22 cellular contexts compared by ENCODE assay signal in the genomic region with DNA sequence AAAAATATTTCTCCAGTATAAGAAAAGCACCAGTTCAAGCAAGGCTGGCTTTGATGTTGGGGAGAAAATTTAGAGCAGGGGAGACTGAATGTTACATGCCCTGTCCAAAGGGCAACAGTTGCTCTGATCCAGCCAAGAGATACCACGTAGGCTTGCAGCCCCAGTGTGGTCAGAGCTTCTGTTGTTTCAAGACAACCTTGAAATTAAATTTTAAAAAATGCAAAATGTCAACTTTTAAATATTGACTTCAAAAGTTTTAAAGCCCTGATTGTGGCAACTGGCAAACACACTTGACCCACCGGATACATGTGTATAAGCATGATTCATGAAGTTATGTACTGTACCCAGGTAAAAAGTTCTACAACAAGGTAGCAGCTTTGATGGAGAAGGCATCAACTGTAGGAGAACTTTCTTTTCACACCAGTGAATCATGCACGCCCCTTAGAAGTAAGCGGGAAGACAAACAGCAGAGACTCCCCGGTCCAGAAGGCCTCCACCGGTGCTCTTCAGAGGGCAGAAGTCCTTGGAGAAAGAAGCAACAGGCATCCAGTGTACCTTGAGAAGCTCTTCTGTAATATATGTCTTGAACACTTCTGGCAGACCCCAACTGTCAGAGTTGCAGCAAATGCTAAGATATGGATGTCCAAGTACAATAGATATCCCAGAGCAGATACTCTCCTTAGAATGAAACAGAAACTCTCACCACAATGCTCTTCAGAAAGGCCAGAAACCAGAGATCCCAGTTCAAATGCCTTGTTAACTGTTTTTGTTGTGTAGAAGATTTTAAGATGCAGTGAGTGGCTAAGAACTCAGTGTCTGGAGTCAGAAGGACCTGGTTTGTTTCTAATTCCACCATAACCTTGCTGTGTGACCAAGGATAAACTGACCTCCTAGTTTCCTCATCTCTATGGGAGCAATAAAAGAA.
A peak's percentile ranks its signal among the peaks of the same experiment; 100 is the strongest.
DNase-seq lines count a peak whose midpoint lies in the region; ATAC-seq and TF ChIP-seq lines count a peak whose summit lies in the region.
"Had no signal": no experiment of that assay in that cellular context is flagged by ENCODE, and none has a peak within 500 bp of the region (broad histone marks: within the 10 kb centered on the region; RNA-seq: fewer than 3 reads in every experiment).

No MANE protein-coding gene starts in this region.

- intact Hi-C loops in esophagus muscularis mucosa (cut with DNase I) = no loop called here

- no peak for TF ChIP-seq EP300 in esophagus muscularis mucosa (IDR thresholded peaks at IDR 0.05)

- H3K79me2 ChIP-seq in MM.1S (ENCODE audit: low read length) = no peaks in the 10 kb centered on the region

- TF ChIP-seq POLR2A in esophagus muscularis mucosa (IDR thresholded peaks at IDR 0.05; ENCODE audit: low read depth) = no peak

- TF ChIP-seq RAD21 in liver (IDR thresholded peaks at IDR 0.05) = no peak

- H3K4me1 ChIP-seq in MM.1S (ENCODE audit: low read length) (peaks cover 16% of the 10 kb centered on the region), esophagus muscularis mucosa (peaks cover 0 to under 1% (median 0%) of the 10 kb centered on the region in 4 donors), liver (ENCODE audit: control insufficient read depth in 4 of 4, insufficient read depth in 4 of 4, low read length in 3 of 4) (no peaks in the 10 kb centered on the region)
- H3K4me1 ChIP-seq: BE2C had no signal

- no peaks in the 10 kb centered on the region for H3K27me3 Mint-ChIP-seq in nephron (ENCODE audit: low read depth)
- H3K27me3 Mint-ChIP-seq: CD4-positive, alpha-beta T cell had no signal

- peak overlapping the region; percentile 11; the same call in 1 of the 2 replicates for H3K4me2 ChIP-seq in MM.1S (ENCODE audit: low read depth, low read length)
- H3K4me2 ChIP-seq: A549; BLaER1 treated with 17β-estradiol and CSF1 and Interleukin-3, amounts not matched to agents 10 nM and 100 nM had no signal

- peaks cover 9% of the 10 kb centered on the region for H3K9me3 Mint-ChIP-seq in nephron
- H3K9me3 Mint-ChIP-seq: CD4-positive, alpha-beta T cell had no signal

- no peak overlapping the region for H3K4me3 ChIP-seq in MM.1S (ENCODE audit: low read length)
- H3K4me3 ChIP-seq in esophagus muscularis mucosa = no peak overlapping the region
- no peak overlapping the region for H3K4me3 ChIP-seq in liver (ENCODE audit: low read depth in 1 of 3, low read length in 3 of 3)
- H3K4me3 ChIP-seq: A549; BLaER1 treated with 17β-estradiol and CSF1 and Interleukin-3, amounts not matched to agents 10 nM and 100 nM had no signal

- no peaks in the 10 kb centered on the region for H3K9me2 ChIP-seq in MM.1S (replicated peaks; ENCODE audit: insufficient read depth, low read length)

- H3K9ac ChIP-seq in MM.1S (ENCODE audit: low read length) = no peak overlapping the region
- H3K9ac ChIP-seq in liver (ENCODE audit: low read depth in 1 of 2, low read length in 2 of 2) = no peak overlapping the region
- H3K9ac ChIP-seq: BLaER1 treated with 17β-estradiol and CSF1 and Interleukin-3, amounts not matched to agents 10 nM and 100 nM had no signal

- no peak overlapping the region for H3K27ac ChIP-seq in MM.1S (ENCODE audit: low read length)
- H3K27ac ChIP-seq in esophagus muscularis mucosa (replicated peaks in 1 of 4) = no peak overlapping the region
- no peak overlapping the region for H3K27ac ChIP-seq in liver (ENCODE audit: low read depth in 1 of 2, low read length in 2 of 2)
- H3K27ac ChIP-seq: A549; BLaER1 treated with 17β-estradiol and CSF1 and Interleukin-3, amounts not matched to agents 10 nM and 100 nM had no signal

- no peak for ATAC-seq in GM18858 (IDR thresholded peaks at IDR 0.05; ENCODE audit: unreplicated experiment)
- ATAC-seq: A549 had no signal

- peaks cover 47% of the 10 kb centered on the region for H3K4me1 Mint-ChIP-seq in nephron

- H2AFZ ChIP-seq in MM.1S (ENCODE audit: low read length) = no peak overlapping the region

- peak overlapping the region in 1 of 3 experiments; percentile 15 for H3K4me3 Mint-ChIP-seq in nephron
- H3K4me3 Mint-ChIP-seq: CD14-positive monocyte; CD4-positive, alpha-beta T cell; CD8-positive, alpha-beta memory T cell had no signal

- H3K27me3 ChIP-seq in MM.1S (replicated peaks; ENCODE audit: insufficient read depth, low read length) (no peaks in the 10 kb centered on the region), esophagus muscularis mucosa (no peaks in the 10 kb centered on the region), liver (ENCODE audit: control insufficient read depth in 4 of 4, insufficient read depth in 4 of 4, low read length in 3 of 4) (no peaks in the 10 kb centered on the region)
- H3K27me3 ChIP-seq: BLaER1 treated with 17β-estradiol and CSF1 and Interleukin-3, amounts not matched to agents 10 nM and 100 nM had no signal

- H3K36me3 Mint-ChIP-seq in nephron (ENCODE audit: low read depth) = peaks cover 3% of the 10 kb centered on the region
- H3K36me3 Mint-ChIP-seq: CD14-positive monocyte had no signal

- peak overlapping the region; percentile 46 to 74 (median 70) for H3K27ac Mint-ChIP-seq in nephron
- H3K27ac Mint-ChIP-seq: CD14-positive monocyte; CD4-positive, alpha-beta T cell had no signal

- DNase-seq in MM.1S (no peak), esophagus muscularis mucosa (ENCODE audit: extremely low spot score) (peak; percentile 68), superior temporal gyrus (ENCODE audit: extremely low spot score) (no peak), NCI-H1436 treated with DMSO at 0.1 percent for 48 hours (lab: John Stamatoyannopoulos, UW) (no peak)
- DNase-seq: 8988T; ACHN; AML-193; BE2C; CD4-positive, alpha-beta T cell; CD8-positive, alpha-beta memory T cell; DMS 273 treated with DMSO at 0.1 percent for 48 hours; DMS79; EL; GDM1; H7; HCEC 1CT had no signal

- no peak for TF ChIP-seq CTCF in MM.1S (IDR thresholded peaks at IDR 0.05; ENCODE audit: low read length)
- TF ChIP-seq CTCF in esophagus muscularis mucosa (IDR thresholded peaks at IDR 0.05) = no peak
- TF ChIP-seq CTCF in liver (IDR thresholded peaks at IDR 0.05; ENCODE audit: low read depth, low read length, missing input control) = no peak
- TF ChIP-seq CTCF in nephron (IDR thresholded peaks at IDR 0.05; ENCODE audit: unreplicated experiment in 3 of 3) = no peak

- H4K20me1 ChIP-seq in MM.1S (ENCODE audit: insufficient read depth, low read length) = no peaks in the 10 kb centered on the region
- H4K20me1 ChIP-seq: BLaER1 treated with 17β-estradiol and CSF1 and Interleukin-3, amounts not matched to agents 10 nM and 100 nM had no signal

- 0 out of 2 replicates have a peak, but pooled peaks cover 4% of the 10 kb centered on the region for H3F3A ChIP-seq in MM.1S (ENCODE audit: insufficient read depth, low read length)

- no peaks in the 10 kb centered on the region for H3K9me3 ChIP-seq in MM.1S (replicated peaks; ENCODE audit: insufficient read depth, low read length)
- H3K9me3 ChIP-seq in esophagus muscularis mucosa = peaks cover 0 to 8% (median 0%) of the 10 kb centered on the region in 4 donors
- H3K9me3 ChIP-seq in liver (ENCODE audit: control insufficient read depth in 4 of 4, low read length in 3 of 4) = no peaks in the 10 kb centered on the region
- H3K9me3 ChIP-seq: A549, BE2C had no signal

- WGBS in esophagus muscularis mucosa = 87% methylated on average over 6 of the region's 6 CpGs
- WGBS in liver = 83% methylated on average over 6 of the region's 6 CpGs

- H3K36me3 ChIP-seq in MM.1S (replicated peaks; ENCODE audit: insufficient read depth, low read length) (no peaks in the 10 kb centered on the region), esophagus muscularis mucosa (no peaks in the 10 kb centered on the region), liver (ENCODE audit: control insufficient read depth in 4 of 4, insufficient read depth in 3 of 4, low read depth in 1 of 4, low read length in 3 of 4) (no peaks in the 10 kb centered on the region)
- H3K36me3 ChIP-seq: BE2C; BLaER1 treated with 17β-estradiol and CSF1 and Interleukin-3, amounts not matched to agents 10 nM and 100 nM had no signal

TF ChIP-seq in liver, 16 proteins besides CTCF, POLR2A, EP300 and RAD21:
- TF ChIP-seq HNF4A (conservative IDR thresholded peaks at IDR 0.05) = peak; percentile 31 to 39
- no peak for TF ChIP-seq NR2F2 (IDR thresholded peaks at IDR 0.05)
- TF ChIP-seq FOXA1 (IDR thresholded peaks at IDR 0.05) = no peak
- TF ChIP-seq, protein P1, sequence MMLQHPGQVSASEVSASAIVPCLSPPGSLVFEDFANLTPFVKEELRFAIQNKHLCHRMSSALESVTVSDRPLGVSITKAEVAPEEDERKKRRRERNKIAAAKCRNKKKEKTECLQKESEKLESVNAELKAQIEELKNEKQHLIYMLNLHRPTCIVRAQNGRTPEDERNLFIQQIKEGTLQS (IDR thresholded peaks at IDR 0.05) = no peak
- TF ChIP-seq GABPA (IDR thresholded peaks at IDR 0.05 in 1 of 2, conservative IDR thresholded peaks at IDR 0.05 in 1 of 2) = no peak
- TF ChIP-seq, protein P2, sequence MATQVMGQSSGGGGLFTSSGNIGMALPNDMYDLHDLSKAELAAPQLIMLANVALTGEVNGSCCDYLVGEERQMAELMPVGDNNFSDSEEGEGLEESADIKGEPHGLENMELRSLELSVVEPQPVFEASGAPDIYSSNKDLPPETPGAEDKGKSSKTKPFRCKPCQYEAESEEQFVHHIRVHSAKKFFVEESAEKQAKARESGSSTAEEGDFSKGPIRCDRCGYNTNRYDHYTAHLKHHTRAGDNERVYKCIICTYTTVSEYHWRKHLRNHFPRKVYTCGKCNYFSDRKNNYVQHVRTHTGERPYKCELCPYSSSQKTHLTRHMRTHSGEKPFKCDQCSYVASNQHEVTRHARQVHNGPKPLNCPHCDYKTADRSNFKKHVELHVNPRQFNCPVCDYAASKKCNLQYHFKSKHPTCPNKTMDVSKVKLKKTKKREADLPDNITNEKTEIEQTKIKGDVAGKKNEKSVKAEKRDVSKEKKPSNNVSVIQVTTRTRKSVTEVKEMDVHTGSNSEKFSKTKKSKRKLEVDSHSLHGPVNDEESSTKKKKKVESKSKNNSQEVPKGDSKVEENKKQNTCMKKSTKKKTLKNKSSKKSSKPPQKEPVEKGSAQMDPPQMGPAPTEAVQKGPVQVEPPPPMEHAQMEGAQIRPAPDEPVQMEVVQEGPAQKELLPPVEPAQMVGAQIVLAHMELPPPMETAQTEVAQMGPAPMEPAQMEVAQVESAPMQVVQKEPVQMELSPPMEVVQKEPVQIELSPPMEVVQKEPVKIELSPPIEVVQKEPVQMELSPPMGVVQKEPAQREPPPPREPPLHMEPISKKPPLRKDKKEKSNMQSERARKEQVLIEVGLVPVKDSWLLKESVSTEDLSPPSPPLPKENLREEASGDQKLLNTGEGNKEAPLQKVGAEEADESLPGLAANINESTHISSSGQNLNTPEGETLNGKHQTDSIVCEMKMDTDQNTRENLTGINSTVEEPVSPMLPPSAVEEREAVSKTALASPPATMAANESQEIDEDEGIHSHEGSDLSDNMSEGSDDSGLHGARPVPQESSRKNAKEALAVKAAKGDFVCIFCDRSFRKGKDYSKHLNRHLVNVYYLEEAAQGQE (IDR thresholded peaks at IDR 0.05) = no peak
- TF ChIP-seq, protein P3, sequence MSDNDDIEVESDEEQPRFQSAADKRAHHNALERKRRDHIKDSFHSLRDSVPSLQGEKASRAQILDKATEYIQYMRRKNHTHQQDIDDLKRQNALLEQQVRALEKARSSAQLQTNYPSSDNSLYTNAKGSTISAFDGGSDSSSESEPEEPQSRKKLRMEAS (IDR thresholded peaks at IDR 0.05) = no peak
- no peak for TF ChIP-seq EGR1 (IDR thresholded peaks at IDR 0.05; ENCODE audit: low read depth in 2 of 2)
